In genomic region chr2:239368321-239368720, GRCh38 we compare ENCODE assay signal across 20 cellular contexts.
"Had no signal": no experiment of that assay in that cellular context is flagged by ENCODE, and none has a peak within 500 bp of the region (broad histone marks: within the 10 kb centered on the region; RNA-seq: fewer than 3 reads in every experiment).

No MANE protein-coding gene starts in this region.

- H3K27me3 Mint-ChIP-seq: stimulated activated naive CD8-positive, alpha-beta T cell treated with anti-CD3 and anti-CD28 coated beads, Interleukin-15, amount 100 ng/mL, for 72 hours had no signal

- H3K4me3 Mint-ChIP-seq: activated T-cell treated with anti-CD3 and anti-CD28 coated beads, Interleukin-2, amount 50 U/mL, for 4 hours; mesothelial cell of epicardium; neural progenitor cell; stimulated activated naive CD8-positive, alpha-beta T cell treated with anti-CD3 and anti-CD28 coated beads, Interleukin-15, amount 100 ng/mL, for 72 hours had no signal

- H3K4me2 ChIP-seq: neural progenitor cell had no signal

- H3K27ac Mint-ChIP-seq: activated naive CD4-positive, alpha-beta T cell treated with anti-CD3 and anti-CD28 coated beads, Interleukin-2, amount 50 U/mL, for 72 hours; mesothelial cell of epicardium; neural progenitor cell had no signal

- H3K9me3 Mint-ChIP-seq: activated T-cell treated with anti-CD3 and anti-CD28 coated beads, Interleukin-2, amount 50 U/mL, for 4 hours; mesothelial cell of epicardium had no signal

- H3K36me3 ChIP-seq: adrenal gland, breast epithelium, gastrocnemius medialis, lower lobe of right lung, neural progenitor cell, prostate gland, vagina had no signal

- DNase-seq: activated CD4-positive, CD25-positive, alpha-beta regulatory T cell; activated T-cell treated with anti-CD3 and anti-CD28 coated beads, Interleukin-2, amount 50 U/mL, for 4 hours; cortex of kidney; gastrocnemius medialis; right cardiac atrium; small intestine; stimulated activated CD4-positive, alpha-beta T cell treated with anti-CD3 and anti-CD28 coated beads, Interleukin-15, amount 100 ng/mL, for 24 hours; stimulated activated CD4-positive, alpha-beta T cell treated with anti-CD3 and anti-CD28 coated beads, Interleukin-2, amount 100 ng/mL, for 48 hours; SW 1271; T1000; trophoblast cell had no signal

- H3K27me3 ChIP-seq: adrenal gland, breast epithelium, gastrocnemius medialis, neural progenitor cell, vagina had no signal

- H3K4me1 Mint-ChIP-seq: neural progenitor cell had no signal

- H3K4me1 ChIP-seq: adrenal gland, breast epithelium, gastrocnemius medialis, neural progenitor cell, prostate gland, vagina had no signal

- H2AFZ ChIP-seq: neural progenitor cell had no signal

- H3K9ac ChIP-seq: neural progenitor cell had no signal

- H3K4me3 ChIP-seq: adrenal gland, breast epithelium, gastrocnemius medialis, lower lobe of right lung, neural progenitor cell, prostate gland, vagina had no signal

- ATAC-seq: activated naive CD4-positive, alpha-beta T cell treated with anti-CD3 and anti-CD28 coated beads, Interleukin-2, amount 50 U/mL, for 72 hours; activated T-cell treated with anti-CD3 and anti-CD28 coated beads, Interleukin-2, amount 50 U/mL, for 4 hours; gastrocnemius medialis; lower lobe of right lung; right cardiac atrium; stimulated activated naive CD8-positive, alpha-beta T cell treated with anti-CD3 and anti-CD28 coated beads, Interleukin-15, amount 100 ng/mL, for 72 hours had no signal

- H3K9me3 ChIP-seq: adrenal gland, breast epithelium, gastrocnemius medialis, lower lobe of right lung, prostate gland, vagina had no signal

- H3K27ac ChIP-seq: adrenal gland, breast epithelium, gastrocnemius medialis, lower lobe of right lung, neural progenitor cell, prostate gland, vagina had no signal
